In the genomic region with DNA sequence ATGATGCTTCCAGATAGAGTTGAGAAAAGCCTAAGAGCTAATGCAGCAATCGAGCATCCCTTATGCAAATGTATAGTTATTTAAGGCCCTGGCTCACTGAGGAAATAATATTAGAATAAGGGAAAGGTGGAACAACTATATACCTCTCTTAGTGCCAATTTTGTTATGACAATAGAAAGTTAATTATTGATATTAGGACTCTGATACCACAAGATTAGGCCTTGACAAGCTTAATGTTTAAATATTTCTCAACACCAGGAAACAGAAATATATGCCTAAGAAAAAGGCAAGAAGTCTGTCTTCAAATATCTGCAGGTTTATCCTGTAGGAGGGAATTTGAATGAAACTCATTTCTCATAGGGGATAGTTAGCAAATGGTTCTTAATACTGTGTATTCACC, we compare ENCODE assay signal across 23 cellular contexts.
"Had no signal": no experiment of that assay in that cellular context is flagged by ENCODE, and none has a peak within 500 bp of the region (broad histone marks: within the 10 kb centered on the region; RNA-seq: fewer than 3 reads in every experiment).

No MANE protein-coding gene starts in this region.

- FAIRE-seq: colon, islet of Langerhans, urothelium cell line had no signal

- H2AFZ ChIP-seq: parathyroid adenoma had no signal

- DNase-seq: effector CD8-positive, alpha-beta T cell; endodermal cell; gastrocnemius medialis; heart left ventricle; hippocampal formation; left colon; natural killer cell; sigmoid colon; spleen; stimulated activated CD4-positive, alpha-beta T cell treated with anti-CD3 and anti-CD28 coated beads, Interleukin-4, amount 100 ng/mL, for 4 hours; upper lobe of left lung had no signal

- H3K4me1 ChIP-seq: gastrocnemius medialis, heart left ventricle, parathyroid adenoma, right atrium auricular region, sigmoid colon, spleen, tibial nerve, upper lobe of left lung had no signal

- H3K9me3 ChIP-seq: gastrocnemius medialis, heart left ventricle, neutrophil, right atrium auricular region, sigmoid colon, thoracic aorta, tibial nerve, upper lobe of left lung had no signal

- H3K36me3 ChIP-seq: gastrocnemius medialis, heart left ventricle, neutrophil, right atrium auricular region, sigmoid colon, spleen, thoracic aorta, tibial nerve, upper lobe of left lung had no signal

- H3K27ac ChIP-seq: epithelial cell of prostate, gastrocnemius medialis, heart left ventricle, neutrophil, parathyroid adenoma, right atrium auricular region, sigmoid colon, spleen, thoracic aorta, tibial nerve, upper lobe of left lung had no signal

- H3K4me3 ChIP-seq: gastrocnemius medialis, heart left ventricle, lung, right atrium auricular region, sigmoid colon, spleen, thoracic aorta, tibial nerve, upper lobe of left lung had no signal

- H3K9ac ChIP-seq: parathyroid adenoma had no signal

- H3K79me2 ChIP-seq: parathyroid adenoma had no signal

- ATAC-seq: esophagus mucosa; gastrocnemius medialis; heart left ventricle; left colon; natural killer cell; stimulated activated memory B cell treated with anti-CD40 and anti-IgM and Interleukin-4, amounts not matched to agents 10 μg/mL and 1 μg/mL and 100 μg/mL, for 72 hours had no signal

- H3K27me3 ChIP-seq: gastrocnemius medialis, heart left ventricle, neutrophil, right atrium auricular region, sigmoid colon, spleen, tibial nerve, upper lobe of left lung had no signal
